In the genomic region with DNA sequence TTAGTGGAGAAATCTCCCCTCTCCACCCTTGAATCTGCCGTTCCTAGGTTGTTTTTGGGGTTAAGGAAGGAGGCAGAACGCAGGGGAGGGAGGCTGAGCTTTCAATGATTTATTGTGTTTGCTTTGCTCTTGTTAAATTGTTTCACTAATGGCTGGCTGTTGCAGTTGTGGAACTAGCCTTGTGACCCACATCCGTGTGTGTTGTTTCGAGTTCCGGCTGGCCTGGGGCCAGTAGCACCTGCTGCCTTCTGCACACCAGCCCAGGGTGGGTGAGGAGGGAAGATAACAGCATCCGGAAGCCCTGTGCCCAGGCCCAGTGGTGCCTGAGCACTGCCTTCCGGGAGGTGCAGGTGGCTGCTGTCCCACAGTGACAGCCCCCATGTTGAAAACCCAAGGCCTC, we compare ENCODE assay signal across 8 cellular contexts. TPM values are rescaled to one million over a fixed set of nuclear protein-coding genes. Genes with fewer than 3 reads are reported as not detected.
DNase-seq lines count a peak whose midpoint lies in the region; ATAC-seq and TF ChIP-seq lines count a peak whose summit lies in the region.

No MANE protein-coding gene starts in this region.

- H3K27ac Mint-ChIP-seq in activated CD4-positive, alpha-beta memory T cell treated with anti-CD3 and anti-CD28 coated beads for 36 hours = peak overlapping the region; percentile 64

- H3K4me2 ChIP-seq in mesendoderm (ENCODE audit: low read length) = no peak overlapping the region

- H3K9me3 ChIP-seq in lower lobe of right lung = no peaks in the 10 kb centered on the region

- no peaks in the 10 kb centered on the region for H3K27me3 Mint-ChIP-seq in activated CD4-positive, alpha-beta memory T cell treated with anti-CD3 and anti-CD28 coated beads for 36 hours

- POLR2A ChIA-PET in activated CD4-positive, alpha-beta memory T cell treated with anti-CD3 and anti-CD28 coated beads for 36 hours (lab: Charles Lee) = no interaction called here

- WGBS in mesendoderm (ENCODE audit: extremely low coverage, insufficient coverage, low lambda C conversion rate) = no CpG with 5 or more reads among the region's 7 CpGs

- H3K23ac ChIP-seq in mesendoderm (ENCODE audit: low read length) = no peak overlapping the region

- H3K9ac ChIP-seq in mesendoderm (ENCODE audit: low read length) = no peak overlapping the region

- no peaks in the 10 kb centered on the region for H3K9me3 Mint-ChIP-seq in activated CD4-positive, alpha-beta memory T cell treated with anti-CD3 and anti-CD28 coated beads for 36 hours

- H3K27ac ChIP-seq in lower lobe of right lung (peak overlapping the region; percentile 73), mesendoderm (ENCODE audit: low read depth, low read length) (no peak overlapping the region)

- H3K79me1 ChIP-seq in mesendoderm (ENCODE audit: low read length) = peaks cover 34% of the 10 kb centered on the region

- no peak for TF ChIP-seq CTCF in lower lobe of right lung (IDR thresholded peaks at IDR 0.05)

- H2AK5ac ChIP-seq in mesendoderm (ENCODE audit: low read length) = no peak overlapping the region

- peaks cover 54% of the 10 kb centered on the region for H3K79me2 ChIP-seq in mesendoderm (ENCODE audit: control insufficient read depth, insufficient read depth, low read length)

- intact Hi-C loops in activated CD4-positive, alpha-beta memory T cell treated with anti-CD3 and anti-CD28 coated beads for 36 hours (cut with micrococcal nuclease) = loop anchor here (5.0 kb wide), 1 partner anchor 120 kb away; no protein-coding TSS in a partner anchor
- intact Hi-C loops in lower lobe of right lung (cut with DNase I) = no loop called here

- H3K36me3 ChIP-seq in lower lobe of right lung = peaks cover 7% of the 10 kb centered on the region
- no peaks in the 10 kb centered on the region for H3K36me3 ChIP-seq in mesendoderm (ENCODE audit: control insufficient read depth, insufficient read depth, low read length)

- no peak overlapping the region for H4K8ac ChIP-seq in mesendoderm (ENCODE audit: low read depth, low read length)

- H3K27me3 ChIP-seq in lower lobe of right lung (ENCODE audit: low read depth) (no peaks in the 10 kb centered on the region), mesendoderm (ENCODE audit: insufficient read depth, low read length, poor library complexity) (no peaks in the 10 kb centered on the region)

- peak overlapping the region; percentile 25 for H3K4me3 ChIP-seq in lower lobe of right lung
- no peak overlapping the region for H3K4me3 ChIP-seq in mesendoderm (ENCODE audit: low read length)

- no peak overlapping the region for H3K18ac ChIP-seq in mesendoderm (ENCODE audit: low read length)

- DNase-seq in HT-29 (ENCODE audit: low spot score) = peak; percentile 92
- DNase-seq in activated CD4-positive, alpha-beta memory T cell treated with anti-CD3 and anti-CD28 coated beads for 36 hours = peak; percentile 55
- DNase-seq in lower lobe of right lung = peak; percentile 93
- DNase-seq in NCI-H524 (lab: John Stamatoyannopoulos, UW) = no peak
- DNase-seq in mesendoderm = no peak
- DNase-seq in OCI-M2 (lab: John Stamatoyannopoulos, UW; ENCODE audit: unreplicated experiment) = no peak

- H3K36me3 Mint-ChIP-seq in activated CD4-positive, alpha-beta memory T cell treated with anti-CD3 and anti-CD28 coated beads for 36 hours = peaks cover 2% of the 10 kb centered on the region

- H3K4me1 ChIP-seq in lower lobe of right lung (peaks cover 62% of the 10 kb centered on the region), mesendoderm (ENCODE audit: control insufficient read depth, low read depth, low read length) (peaks cover 7% of the 10 kb centered on the region)

- H4K5ac ChIP-seq in mesendoderm (ENCODE audit: low read length) = no peak overlapping the region

- peak; percentile 61 for ATAC-seq in GM18499 (IDR thresholded peaks at IDR 0.05; ENCODE audit: insufficient read depth, unreplicated experiment)
- ATAC-seq in GM21423 (IDR thresholded peaks at IDR 0.05; ENCODE audit: unreplicated experiment) = peak; percentile 82
- ATAC-seq in lower lobe of right lung = peak; percentile 60 to 80

- H2BK120ac ChIP-seq in mesendoderm (ENCODE audit: low read depth, low read length) = no peak overlapping the region

- H2BK15ac ChIP-seq in mesendoderm (replicated peaks; ENCODE audit: low read depth) = no peak overlapping the region

- no peak overlapping the region for H3K4ac ChIP-seq in mesendoderm (ENCODE audit: low read depth, low read length)

- H3K56ac ChIP-seq in mesendoderm (ENCODE audit: low read length) = no peak overlapping the region

- H2BK5ac ChIP-seq in mesendoderm (ENCODE audit: low read length) = no peak overlapping the region

- CTCF ChIA-PET in activated CD4-positive, alpha-beta memory T cell treated with anti-CD3 and anti-CD28 coated beads for 36 hours (lab: Charles Lee) = interaction anchor here (2.5 kb wide), 1 partner anchor 123 kb away, joined by 9 read pairs; no protein-coding TSS in a partner anchor

- H3K4me3 Mint-ChIP-seq in activated CD4-positive, alpha-beta memory T cell treated with anti-CD3 and anti-CD28 coated beads for 36 hours = no peak overlapping the region

- peaks cover 41% of the 10 kb centered on the region for H3K4me1 Mint-ChIP-seq in activated CD4-positive, alpha-beta memory T cell treated with anti-CD3 and anti-CD28 coated beads for 36 hours (ENCODE audit: low read depth)

RNA-seq across cellular contexts. Expression of a gene that starts 3.6 kb away (rescaled TPM):
- 132 and 159 TPM in 2 replicates for total RNA-seq in HT-29 (2014; rRNA removed; shearing (Covaris generic))
- total RNA-seq in activated CD4-positive, alpha-beta memory T cell treated with anti-CD3 and anti-CD28 coated beads for 36 hours = 10 to 100 TPM; 41.9 to 42.7 TPM
- total RNA-seq in lower lobe of right lung = 177 TPM
- 55.0 TPM for polyA plus RNA-seq in mesendoderm (2013, experiment 1 of 2)
- 57.1 TPM for polyA plus RNA-seq in mesendoderm (2013, experiment 2 of 2)

Comparison
In these comparisons a context has a peak if more than half of its experiments do, and no peak if none do; other contexts are left out.
1. DNase-seq: peak in HT-29 (single experiment), activated CD4-positive, alpha-beta memory T cell treated with anti-CD3 and anti-CD28 coated beads for 36 hours (single experiment) and lower lobe of right lung (single experiment); none in NCI-H524 (0 of 2), mesendoderm (single experiment) and OCI-M2 (single experiment).
2. Peak in every context shown above with its lines, with median percentiles within 50 percentile points of each other: ATAC-seq.